ENCODE assay signal across 8 cellular contexts in genomic region chr5:132776077-132776931, GRCh38. TPM values are rescaled to one million over a fixed set of nuclear protein-coding genes. Genes with fewer than 3 reads are reported as not detected.
DNase-seq lines count a peak whose midpoint lies in the region; ATAC-seq and TF ChIP-seq lines count a peak whose summit lies in the region.

No MANE protein-coding gene starts in this region.

- H3K36me3 Mint-ChIP-seq in T-helper 1 cell treated with Interleukin-12 subunit alpha and Interleukin-12 subunit beta and Interleukin-4 antibody, amounts not matched to agents 30 μg/mL and 1 μg/mL, for 36 hours (ENCODE audit: low read depth) = no peaks in the 10 kb centered on the region

- peak overlapping the region; percentile 57 to 72 for H3K4me3 ChIP-seq in uterus

- TF ChIP-seq POLR2A in uterus (IDR thresholded peaks at IDR 0.05) = no peak

- peaks cover 45% of the 10 kb centered on the region for H3K27me3 Mint-ChIP-seq in T-helper 1 cell treated with Interleukin-12 subunit alpha and Interleukin-12 subunit beta and Interleukin-4 antibody, amounts not matched to agents 30 μg/mL and 1 μg/mL, for 36 hours (ENCODE audit: low read depth)

- H3K27ac ChIP-seq in epithelial cell of prostate (peak overlapping the region; percentile 17), uterus (peak overlapping the region; percentile 81 to 84)

- no peaks in the 10 kb centered on the region for H3K27me3 ChIP-seq in uterus

- no peaks in the 10 kb centered on the region for H3K9me3 Mint-ChIP-seq in T-helper 1 cell treated with Interleukin-12 subunit alpha and Interleukin-12 subunit beta and Interleukin-4 antibody, amounts not matched to agents 30 μg/mL and 1 μg/mL, for 36 hours

- H3K4me1 ChIP-seq in uterus = peaks cover 0 to 11% of the 10 kb centered on the region in 2 donors

- intact Hi-C loops in uterus (cut with DNase I; ENCODE audit: low total_unique reads) = no loop called here

- H3K36me3 ChIP-seq in uterus = no peaks in the 10 kb centered on the region

- peaks cover 31% of the 10 kb centered on the region for H3K4me1 Mint-ChIP-seq in T-helper 1 cell treated with Interleukin-12 subunit alpha and Interleukin-12 subunit beta and Interleukin-4 antibody, amounts not matched to agents 30 μg/mL and 1 μg/mL, for 36 hours (ENCODE audit: low read depth)

- no peak for TF ChIP-seq CTCF in uterus (IDR thresholded peaks at IDR 0.05)

- no peaks in the 10 kb centered on the region for H3K9me3 ChIP-seq in uterus

- DNase-seq in T-helper 1 cell = no peak
- peak; percentile 42 for DNase-seq in SW480 (ENCODE audit: low spot score)
- no peak for DNase-seq in epithelial cell of prostate (ENCODE audit: low read depth, low spot score)
- DNase-seq in midbrain (lab: John Stamatoyannopoulos, UW) = peak; percentile 61
- peak in 1 of 2 donors; percentile 41 for DNase-seq in uterus

- H3K27ac Mint-ChIP-seq in T-helper 1 cell treated with Interleukin-12 subunit alpha and Interleukin-12 subunit beta and Interleukin-4 antibody, amounts not matched to agents 30 μg/mL and 1 μg/mL, for 36 hours = peak overlapping the region; percentile 26

- H3K4me3 Mint-ChIP-seq in T-helper 1 cell treated with Interleukin-12 subunit alpha and Interleukin-12 subunit beta and Interleukin-4 antibody, amounts not matched to agents 30 μg/mL and 1 μg/mL, for 36 hours = peak overlapping the region; percentile 72

- ATAC-seq in HG02943 (IDR thresholded peaks at IDR 0.05; ENCODE audit: low read depth, unreplicated experiment) (peak; percentile 36), GM18870 (IDR thresholded peaks at IDR 0.05; ENCODE audit: unreplicated experiment) (no peak)

RNA-seq across cellular contexts. Expression of gene SEPTIN8, which starts 0.7 kb away (rescaled TPM):
- total RNA-seq in uterus = 10 to 100 TPM; 17.7 to 49.4 (median 36.4) TPM

RNA-seq across cellular contexts. Expression of gene CCNI2, which starts 29.1 kb away (rescaled TPM):
- total RNA-seq in uterus = not detected

RNA-seq across cellular contexts. Expression of gene SOWAHA, which starts 36.8 kb away (rescaled TPM):
- total RNA-seq in uterus = under 1 TPM in 3 of 4 donors, not detected in 1; under 0.01 to 0.14 (median 0.12) TPM

RNA-seq across cellular contexts. Expression of gene KIF3A, which starts 39.0 kb away (rescaled TPM):
- total RNA-seq in uterus = 100 to 1,000 TPM in 1 of 4 donors, 10 to 100 TPM in 2, 1 to 10 TPM in 1; 5.9 to 203 (median 19.5) TPM

RNA-seq across cellular contexts. Expression of gene SHROOM1, which starts 54.1 kb away (rescaled TPM):
- total RNA-seq in uterus = 10 to 100 TPM in 3 of 4 donors, 1 to 10 TPM in 1; 5.0 to 28.0 (median 12.3) TPM

Comparison
In these comparisons a context has a peak if more than half of its experiments do, and no peak if none do; other contexts are left out.
1. DNase-seq: peak in SW480 (single experiment) and midbrain (single experiment); none in T-helper 1 cell (0 of 5) and epithelial cell of prostate (single experiment).